ENCODE assay signal across 9 cellular contexts in the genomic region with DNA sequence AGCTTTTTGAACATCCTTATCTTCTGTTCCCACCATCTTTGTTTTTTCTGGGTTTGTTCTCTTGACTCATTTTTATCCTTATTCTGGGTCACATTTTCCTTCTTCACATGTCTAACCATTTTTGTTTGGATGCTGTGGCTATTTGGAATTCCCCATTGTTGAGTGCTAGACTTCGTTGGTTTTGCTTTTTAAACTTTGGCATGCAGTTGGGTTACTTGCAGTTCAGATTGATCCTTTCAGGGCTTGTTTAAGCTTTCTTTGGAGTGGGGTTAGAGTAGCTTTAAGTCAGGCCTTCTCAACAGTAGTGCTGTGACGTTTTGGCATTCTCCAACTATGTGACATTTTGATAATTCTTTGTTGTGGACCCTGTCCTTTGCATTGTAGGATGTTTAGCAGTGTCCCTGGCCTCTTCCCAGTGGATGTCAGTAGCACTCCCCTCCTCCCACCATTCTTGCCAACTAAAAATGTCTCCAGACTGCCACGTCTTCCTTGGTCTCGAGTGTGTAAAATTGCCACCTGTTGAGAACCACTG. TPM values are rescaled to one million over a fixed set of nuclear protein-coding genes. Genes with fewer than 3 reads are reported as not detected.
DNase-seq lines count a peak whose midpoint lies in the region; ATAC-seq, FAIRE-seq and TF ChIP-seq lines count a peak whose summit lies in the region.
"Had no signal": no experiment of that assay in that cellular context is flagged by ENCODE, and none has a peak within 500 bp of the region (broad histone marks: within the 10 kb centered on the region; RNA-seq: fewer than 3 reads in every experiment).

No MANE protein-coding gene starts in this region.

- H3K4me1 Mint-ChIP-seq in activated CD4-positive, alpha-beta T cell treated with anti-CD3 and anti-CD28 coated beads for 36 hours: peaks cover 23% of the 10 kb centered on the region

- POLR2A ChIA-PET in activated CD4-positive, alpha-beta T cell treated with anti-CD3 and anti-CD28 coated beads for 36 hours (lab: Charles Lee): no interaction called here

- intact Hi-C loops in activated CD4-positive, alpha-beta T cell treated with anti-CD3 and anti-CD28 coated beads for 36 hours (cut with DNase I, micrococcal nuclease): no loop called here
- intact Hi-C loops in pancreas (cut with DNase I): no loop called here

- H3K4me3 ChIP-seq in WI38 (ENCODE audit: low read depth, low read length) (peak overlapping the region; percentile 26; the same call in 1 of the 2 replicates), skin epidermis (no peak overlapping the region), pancreas (no peak overlapping the region)
- H3K4me3 ChIP-seq: MG63 had no signal

- peak overlapping the region; percentile 67 for H3K27ac Mint-ChIP-seq in activated CD4-positive, alpha-beta T cell treated with anti-CD3 and anti-CD28 coated beads for 36 hours

- H3K36me3 Mint-ChIP-seq in activated CD4-positive, alpha-beta T cell treated with anti-CD3 and anti-CD28 coated beads for 36 hours (ENCODE audit: low read depth): peaks cover 47% of the 10 kb centered on the region

- peaks cover 0 to under 1% (median 0%) of the 10 kb centered on the region in 3 donors for H3K36me3 ChIP-seq in pancreas

- no peak for ATAC-seq in activated CD4-positive, alpha-beta T cell treated with anti-CD3 and anti-CD28 coated beads for 36 hours
- ATAC-seq in GM21786 (IDR thresholded peaks at IDR 0.05; ENCODE audit: unreplicated experiment) (no peak), pancreas (no peak)

- no peak overlapping the region for H3K4me3 Mint-ChIP-seq in activated CD4-positive, alpha-beta T cell treated with anti-CD3 and anti-CD28 coated beads for 36 hours

- H3K4me1 ChIP-seq in pancreas: no peaks in the 10 kb centered on the region

- WGBS in pancreas, 2 donors: 56 to 61% methylated on average over 4 of the region's 4 CpGs

- no peaks in the 10 kb centered on the region for H3K9me3 Mint-ChIP-seq in activated CD4-positive, alpha-beta T cell treated with anti-CD3 and anti-CD28 coated beads for 36 hours (ENCODE audit: low read depth)

- H3K9me3 ChIP-seq in pancreas: no peaks in the 10 kb centered on the region
- H3K9me3 ChIP-seq: MG63 had no signal

- H3K27me3 ChIP-seq in pancreas: no peaks in the 10 kb centered on the region
- H3K27me3 ChIP-seq: MG63 had no signal

- H3K27me3 Mint-ChIP-seq in activated CD4-positive, alpha-beta T cell treated with anti-CD3 and anti-CD28 coated beads for 36 hours: no peaks in the 10 kb centered on the region

- TF ChIP-seq CTCF in WI38 (IDR thresholded peaks at IDR 0.05; ENCODE audit: low read depth, low read length) (no peak), pancreas (IDR thresholded peaks at IDR 0.05) (no peak)

- no peak for FAIRE-seq in pancreas (lab: Jason Lieb, UNC)

- DNase-seq in activated CD4-positive, alpha-beta T cell treated with anti-CD3 and anti-CD28 coated beads for 36 hours: no peak
- no peak for DNase-seq in activated CD4-positive, alpha-beta T cell treated with anti-CD3 and anti-CD28 coated beads, Interleukin-2, amount 50 U/mL, for 4 hours
- peak; percentile 89 for DNase-seq in fibroblast of peridontal ligament (ENCODE audit: extremely low read depth)
- DNase-seq in putamen (ENCODE audit: low spot score): no peak
- DNase-seq in pancreas: no peak
- DNase-seq: MG63 had no signal

- CTCF ChIA-PET in activated CD4-positive, alpha-beta T cell treated with anti-CD3 and anti-CD28 coated beads for 36 hours (lab: Charles Lee): interaction anchor here (0.7 to 19.5 kb wide), 3 partner anchors 65 to 245 kb away, joined by 3 to 517 read pairs (median 3); a partner anchor contains a TSS

- H3K27ac ChIP-seq in skin epidermis (peak overlapping the region in 13 of 21 experiments; percentile 11 to 85 (median 55)), pancreas (peak overlapping the region in 1 of 4 donors; percentile 17)

RNA-seq across cellular contexts. Expression of a gene that starts 21.1 kb away (rescaled TPM):
- total RNA-seq in activated CD4-positive, alpha-beta T cell treated with anti-CD3 and anti-CD28 coated beads for 36 hours: 10 to 100 TPM; 62.7 to 70.7 TPM
- total RNA-seq in pancreas: 10 to 100 TPM; 11.6 to 22.6 (median 15.6) TPM
- polyA plus RNA-seq in pancreas: 10 to 100 TPM; 43.9 to 47.9 TPM

RNA-seq across cellular contexts. Expression of a gene that starts 21.2 kb away (rescaled TPM):
- total RNA-seq in activated CD4-positive, alpha-beta T cell treated with anti-CD3 and anti-CD28 coated beads for 36 hours: 10 to 100 TPM; 17.4 to 21.7 TPM
- 1 to 10 TPM; 6.4 to 8.1 (median 6.6) TPM for total RNA-seq in pancreas
- polyA plus RNA-seq in pancreas: 1 to 10 TPM; 5.2 to 5.8 TPM
